40 cellular contexts compared by ENCODE assay signal in genomic region chr5:160219411-160219810, GRCh38. TPM values are rescaled to one million over a fixed set of nuclear protein-coding genes. Genes with fewer than 3 reads are reported as not detected.
"Had no signal": no experiment of that assay in that cellular context is flagged by ENCODE, and none has a peak within 500 bp of the region (broad histone marks: within the 10 kb centered on the region; RNA-seq: fewer than 3 reads in every experiment).

No MANE protein-coding gene starts in this region.

- H3K4me3 ChIP-seq: ascending aorta, cardiac muscle cell had no signal

- DNase-seq: activated CD4-positive, alpha-beta memory T cell treated with anti-CD3 and anti-CD28 coated beads, Interleukin-2, amount 10 ng/mL, durations not matched to agents 7 days and 5 days; activated CD4-positive, alpha-beta T cell treated with anti-CD3 and anti-CD28 coated beads for 1 hour; activated CD4-positive, alpha-beta T cell treated with anti-CD3 and anti-CD28 coated beads for 36 hours; activated CD4-positive, alpha-beta T cell treated with anti-CD3 and anti-CD28 coated beads for 48 hours; activated CD4-positive, alpha-beta T cell treated with anti-CD3 and anti-CD28 coated beads, Interleukin-2, amount 10 ng/mL, durations not matched to agents 7 days and 5 days; activated CD4-positive, alpha-beta T cell treated with anti-CD3 and anti-CD28 coated beads, Interleukin-2, amount 50 U/mL, for 48 hours; activated CD4-positive, CD25-positive, alpha-beta regulatory T cell; activated CD8-positive, alpha-beta memory T cell treated with anti-CD3 and anti-CD28 coated beads for 24 hours; activated CD8-positive, alpha-beta memory T cell treated with anti-CD3 and anti-CD28 coated beads, Interleukin-2, amount 10 ng/mL, durations not matched to agents 7 days and 5 days; activated CD8-positive, alpha-beta memory T cell treated with anti-CD3 and anti-CD28 coated beads, Interleukin-2, amount 50 U/mL, for 48 hours; activated CD8-positive, alpha-beta T cell treated with anti-CD3 and anti-CD28 coated beads, Interleukin-2, amount 10 ng/mL, durations not matched to agents 7 days and 5 days; activated effector memory CD4-positive, alpha-beta T cell treated with Interleukin-2 at 50 U/mL for 16 hours; activated gamma-delta T cell; activated naive CD4-positive, alpha-beta T cell treated with anti-CD3 and anti-CD28 coated beads, Interleukin-2, amount 10 ng/mL, durations not matched to agents 7 days and 5 days; activated naive CD4-positive, alpha-beta T cell treated with Interleukin-2 at 50 U/mL for 16 hours; activated naive CD8-positive, alpha-beta T cell treated with anti-CD3 and anti-CD28 coated beads, Interleukin-2, amount 10 ng/mL, durations not matched to agents 7 days and 5 days; activated naive CD8-positive, alpha-beta T cell treated with anti-CD3 and anti-CD28 coated beads, Interleukin-2, amount 50 U/mL, for 24 hours; activated T-cell treated with anti-CD3 and anti-CD28 coated beads, Interleukin-2, amount 50 U/mL, for 24 hours; activated T-cell treated with anti-CD3 and anti-CD28 coated beads, Interleukin-2, amount 50 U/mL, for 48 hours; amygdala; anterior cingulate cortex; caudate nucleus; cerebellar nuclear complex; T-helper 2 cell; T-helper 9 cell; WERI-Rb-1 had no signal

- H3K27me3 ChIP-seq: ascending aorta, cardiac muscle cell had no signal

- H3K27ac ChIP-seq: ascending aorta, cardiac muscle cell, WERI-Rb-1 had no signal

- H3K36me3 Mint-ChIP-seq: activated CD8-positive, alpha-beta memory T cell treated with anti-CD3 and anti-CD28 coated beads, Interleukin-2, amount 10 ng/mL, durations not matched to agents 7 days and 5 days; activated naive CD4-positive, alpha-beta T cell treated with anti-CD3 and anti-CD28 coated beads, Interleukin-2, amount 10 ng/mL, durations not matched to agents 7 days and 5 days; activated naive CD4-positive, alpha-beta T cell treated with anti-CD3 and anti-CD28 coated beads, Interleukin-2, amount 50 U/mL, for 24 hours; activated naive CD8-positive, alpha-beta T cell; activated naive CD8-positive, alpha-beta T cell treated with anti-CD3 and anti-CD28 coated beads, Interleukin-2, amount 10 ng/mL, durations not matched to agents 7 days and 5 days; brain; WTC11 had no signal

- H3K36me3 ChIP-seq: ascending aorta, cardiac muscle cell, WERI-Rb-1 had no signal

- H3K4me1 Mint-ChIP-seq: activated CD4-positive, alpha-beta memory T cell treated with anti-CD3 and anti-CD28 coated beads, Interleukin-2, amount 10 ng/mL, durations not matched to agents 7 days and 5 days; activated CD4-positive, alpha-beta T cell treated with anti-CD3 and anti-CD28 coated beads for 36 hours; activated CD4-positive, alpha-beta T cell treated with anti-CD3 and anti-CD28 coated beads, Interleukin-2, amount 10 ng/mL, durations not matched to agents 7 days and 5 days; activated CD8-positive, alpha-beta memory T cell treated with anti-CD3 and anti-CD28 coated beads, Interleukin-2, amount 10 ng/mL, durations not matched to agents 7 days and 5 days; activated naive CD4-positive, alpha-beta T cell treated with anti-CD3 and anti-CD28 coated beads, Interleukin-2, amount 10 ng/mL, durations not matched to agents 7 days and 5 days; activated naive CD4-positive, alpha-beta T cell treated with anti-CD3 and anti-CD28 coated beads, Interleukin-2, amount 50 U/mL, for 24 hours; activated naive CD8-positive, alpha-beta T cell treated with anti-CD3 and anti-CD28 coated beads, Interleukin-2, amount 10 ng/mL, durations not matched to agents 7 days and 5 days; brain; central memory CD8-positive, alpha-beta T cell had no signal

- H3K9me3 Mint-ChIP-seq: activated CD4-positive, alpha-beta memory T cell treated with anti-CD3 and anti-CD28 coated beads, Interleukin-2, amount 10 ng/mL, durations not matched to agents 7 days and 5 days; activated CD4-positive, alpha-beta T cell treated with anti-CD3 and anti-CD28 coated beads, Interleukin-2, amount 10 ng/mL, durations not matched to agents 7 days and 5 days; activated naive CD4-positive, alpha-beta T cell treated with anti-CD3 and anti-CD28 coated beads, Interleukin-2, amount 10 ng/mL, durations not matched to agents 7 days and 5 days; activated naive CD4-positive, alpha-beta T cell treated with anti-CD3 and anti-CD28 coated beads, Interleukin-2, amount 50 U/mL, for 24 hours; activated naive CD8-positive, alpha-beta T cell treated with anti-CD3 and anti-CD28 coated beads, Interleukin-2, amount 10 ng/mL, durations not matched to agents 7 days and 5 days; activated naive CD8-positive, alpha-beta T cell treated with anti-CD3 and anti-CD28 coated beads, Interleukin-2, amount 50 U/mL, for 24 hours; activated T-cell treated with anti-CD3 and anti-CD28 coated beads, Interleukin-2, amount 50 U/mL, for 24 hours; activated T-helper 2 cell treated with anti-CD3 and anti-CD28 coated beads, Interferon-gamma antibody, Interleukin-2, Interleukin-4, amounts not matched to agents 10 μg/mL and 5 μg/mL and 100 μg/mL, durations not matched to agents 14 hours and 24 hours and 36 hours; brain; central memory CD8-positive, alpha-beta T cell; T-helper 1 cell treated with Interleukin-12 subunit alpha and Interleukin-12 subunit beta and Interleukin-4 antibody, amounts not matched to agents 30 μg/mL and 1 μg/mL, for 36 hours; T-helper 2 cell treated with Interferon-gamma antibody and Interleukin-4, amounts not matched to agents 5 μg/mL and 100 μg/mL, for 36 hours; WTC11 had no signal

- H3K4me3 Mint-ChIP-seq: activated CD4-positive, alpha-beta memory T cell treated with anti-CD3 and anti-CD28 coated beads, Interleukin-2, amount 10 ng/mL, durations not matched to agents 7 days and 5 days; activated CD4-positive, alpha-beta T cell treated with anti-CD3 and anti-CD28 coated beads for 36 hours; activated CD4-positive, alpha-beta T cell treated with anti-CD3 and anti-CD28 coated beads, Interleukin-2, amount 10 ng/mL, durations not matched to agents 7 days and 5 days; activated CD8-positive, alpha-beta memory T cell treated with anti-CD3 and anti-CD28 coated beads, Interleukin-2, amount 10 ng/mL, durations not matched to agents 7 days and 5 days; activated CD8-positive, alpha-beta T cell treated with anti-CD3 and anti-CD28 coated beads, Interleukin-2, amount 10 ng/mL, durations not matched to agents 7 days and 5 days; activated naive CD4-positive, alpha-beta T cell treated with anti-CD3 and anti-CD28 coated beads, Interleukin-2, amount 10 ng/mL, durations not matched to agents 7 days and 5 days; activated naive CD4-positive, alpha-beta T cell treated with anti-CD3 and anti-CD28 coated beads, Interleukin-2, amount 50 U/mL, for 24 hours; activated naive CD8-positive, alpha-beta T cell; activated naive CD8-positive, alpha-beta T cell treated with anti-CD3 and anti-CD28 coated beads, Interleukin-2, amount 10 ng/mL, durations not matched to agents 7 days and 5 days; activated naive CD8-positive, alpha-beta T cell treated with anti-CD3 and anti-CD28 coated beads, Interleukin-2, amount 50 U/mL, for 24 hours; activated T-cell treated with anti-CD3 and anti-CD28 coated beads, Interleukin-2, amount 50 U/mL, for 24 hours; brain; central memory CD8-positive, alpha-beta T cell; T-helper 1 cell treated with Interleukin-12 subunit alpha and Interleukin-12 subunit beta and Interleukin-4 antibody, amounts not matched to agents 30 μg/mL and 1 μg/mL, for 36 hours; T-helper 2 cell treated with Interferon-gamma antibody and Interleukin-4, amounts not matched to agents 5 μg/mL and 100 μg/mL, for 36 hours; WTC11 had no signal

- H3K27ac Mint-ChIP-seq: activated CD4-positive, alpha-beta memory T cell treated with anti-CD3 and anti-CD28 coated beads, Interleukin-2, amount 10 ng/mL, durations not matched to agents 7 days and 5 days; activated CD4-positive, alpha-beta T cell treated with anti-CD3 and anti-CD28 coated beads for 36 hours; activated CD4-positive, alpha-beta T cell treated with anti-CD3 and anti-CD28 coated beads, Interleukin-2, amount 10 ng/mL, durations not matched to agents 7 days and 5 days; activated CD8-positive, alpha-beta memory T cell treated with anti-CD3 and anti-CD28 coated beads, Interleukin-2, amount 10 ng/mL, durations not matched to agents 7 days and 5 days; activated CD8-positive, alpha-beta T cell treated with anti-CD3 and anti-CD28 coated beads, Interleukin-2, amount 10 ng/mL, durations not matched to agents 7 days and 5 days; activated naive CD4-positive, alpha-beta T cell treated with anti-CD3 and anti-CD28 coated beads, Interleukin-2, amount 10 ng/mL, durations not matched to agents 7 days and 5 days; activated naive CD4-positive, alpha-beta T cell treated with anti-CD3 and anti-CD28 coated beads, Interleukin-2, amount 50 U/mL, for 24 hours; activated naive CD8-positive, alpha-beta T cell; activated naive CD8-positive, alpha-beta T cell treated with anti-CD3 and anti-CD28 coated beads, Interleukin-2, amount 10 ng/mL, durations not matched to agents 7 days and 5 days; activated naive CD8-positive, alpha-beta T cell treated with anti-CD3 and anti-CD28 coated beads, Interleukin-2, amount 50 U/mL, for 24 hours; activated T-cell treated with anti-CD3 and anti-CD28 coated beads, Interleukin-2, amount 50 U/mL, for 24 hours; activated T-helper 2 cell treated with anti-CD3 and anti-CD28 coated beads, Interferon-gamma antibody, Interleukin-2, Interleukin-4, amounts not matched to agents 10 μg/mL and 5 μg/mL and 100 μg/mL, durations not matched to agents 14 hours and 24 hours and 36 hours; brain; T-helper 1 cell treated with Interleukin-12 subunit alpha and Interleukin-12 subunit beta and Interleukin-4 antibody, amounts not matched to agents 30 μg/mL and 1 μg/mL, for 36 hours; T-helper 2 cell treated with Interferon-gamma antibody and Interleukin-4, amounts not matched to agents 5 μg/mL and 100 μg/mL, for 36 hours; WTC11 had no signal

- H3K27me3 Mint-ChIP-seq: activated CD4-positive, alpha-beta T cell treated with anti-CD3 and anti-CD28 coated beads for 36 hours had no signal

- H3K9me3 ChIP-seq: ascending aorta had no signal

- H3K4me1 ChIP-seq: ascending aorta had no signal

- ATAC-seq: activated CD4-positive, alpha-beta T cell treated with anti-CD3 and anti-CD28 coated beads for 36 hours; activated CD4-positive, CD25-positive, alpha-beta regulatory T cell treated with anti-CD3 and anti-CD28 coated beads, Interleukin-2, amount 50 U/mL, for 24 hours; activated CD8-positive, alpha-beta memory T cell treated with anti-CD3 and anti-CD28 coated beads, Interleukin-2, amount 10 ng/mL, durations not matched to agents 7 days and 5 days; activated CD8-positive, alpha-beta T cell treated with anti-CD3 and anti-CD28 coated beads, Interleukin-2, amount 10 ng/mL, durations not matched to agents 7 days and 5 days; activated naive CD8-positive, alpha-beta T cell treated with anti-CD3 and anti-CD28 coated beads, Interleukin-2, amount 50 U/mL, for 24 hours; WTC11 had no signal

RNA-seq across cellular contexts. Expression of gene FABP6, which starts 9.9 kb away (rescaled TPM):
- total RNA-seq: activated CD4-positive, alpha-beta memory T cell treated with anti-CD3 and anti-CD28 coated beads, Interleukin-2, amount 10 ng/mL, durations not matched to agents 7 days and 5 days; activated CD4-positive, alpha-beta T cell treated with anti-CD3 and anti-CD28 coated beads for 36 hours; activated CD4-positive, alpha-beta T cell treated with anti-CD3 and anti-CD28 coated beads, Interleukin-2, amount 10 ng/mL, durations not matched to agents 7 days and 5 days; activated CD8-positive, alpha-beta memory T cell treated with anti-CD3 and anti-CD28 coated beads, Interleukin-2, amount 10 ng/mL, durations not matched to agents 7 days and 5 days; activated CD8-positive, alpha-beta T cell treated with anti-CD3 and anti-CD28 coated beads, Interleukin-2, amount 10 ng/mL, durations not matched to agents 7 days and 5 days; activated naive CD8-positive, alpha-beta T cell treated with anti-CD3 and anti-CD28 coated beads, Interleukin-2, amount 10 ng/mL, durations not matched to agents 7 days and 5 days; activated T-helper 2 cell treated with anti-CD3 and anti-CD28 coated beads, Interferon-gamma antibody, Interleukin-2, Interleukin-4, amounts not matched to agents 10 μg/mL and 5 μg/mL and 100 μg/mL, durations not matched to agents 14 hours and 24 hours and 36 hours; ascending aorta; bronchial epithelial cell; cardiac muscle cell; chondrocyte had no signal
- polyA plus RNA-seq: adipose tissue had no signal
